ENCODE assay signal across 17 cellular contexts in the genomic region with DNA sequence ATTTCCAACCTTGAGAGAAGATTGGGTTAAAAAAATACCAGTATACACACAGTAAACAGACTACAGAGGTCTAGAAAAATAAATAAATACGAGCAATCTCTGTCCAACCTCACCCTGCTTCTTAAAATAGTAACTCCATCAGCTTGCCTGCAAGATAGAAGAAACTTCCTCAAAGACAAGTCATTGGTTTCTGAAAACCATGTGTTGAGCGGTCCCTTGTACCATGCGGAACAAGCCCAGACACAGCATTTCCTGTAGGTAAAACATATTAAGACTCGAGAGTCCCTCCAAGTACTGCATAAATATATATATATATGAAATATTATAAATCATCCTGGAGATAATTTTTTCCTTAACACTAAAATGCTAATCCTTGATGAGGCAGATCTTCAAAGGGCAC.
DNase-seq lines count a peak whose midpoint lies in the region; ATAC-seq, FAIRE-seq and TF ChIP-seq lines count a peak whose summit lies in the region.
"Had no signal": no experiment of that assay in that cellular context is flagged by ENCODE, and none has a peak within 500 bp of the region (broad histone marks: within the 10 kb centered on the region; RNA-seq: fewer than 3 reads in every experiment).

No MANE protein-coding gene starts in this region.

- no peak overlapping the region for H3K9ac ChIP-seq in GM12878 (ENCODE audit: control insufficient read depth, insufficient read depth, low read length)

- H3K4me2 ChIP-seq in GM12878 (ENCODE audit: control insufficient read depth, insufficient read depth) (no peak overlapping the region), osteoblast (ENCODE audit: insufficient read depth, low read length) (no peak overlapping the region)

- in situ Hi-C loops in GM12878 (cut with MboI): no loop called here

- no peaks in the 10 kb centered on the region for H4K20me1 ChIP-seq in GM12878 (ENCODE audit: control insufficient read depth, insufficient read depth)
- H4K20me1 ChIP-seq in osteoblast (ENCODE audit: insufficient read depth, low read length): no peaks in the 10 kb centered on the region

- intact Hi-C loops in GM12878 (cut with micrococcal nuclease; ENCODE audit: unreplicated experiment): no loop called here

- H3K9me3 ChIP-seq in GM12878 (replicated peaks; ENCODE audit: control insufficient read depth, insufficient read depth, low read length) (no peaks in the 10 kb centered on the region), osteoblast (ENCODE audit: low read depth, low read length) (peaks cover 3% of the 10 kb centered on the region)

- H2AFZ ChIP-seq in GM12878 (ENCODE audit: control insufficient read depth, low read depth, low read length) (no peak overlapping the region; the same call in 1 of the 2 replicates), osteoblast (ENCODE audit: low read length) (no peak overlapping the region)

- no TSS peak for BruUV-seq in GM12878 (replicated peaks; lab: Mats Ljungman, UMichigan)

- DNase-seq in GM12878 (ENCODE audit: low read depth, low spot score) (no peak), epidermal melanocyte (ENCODE audit: insufficient read length, low spot score) (no peak), cortex of kidney (lab: John Stamatoyannopoulos, UW) (no peak), NCI-H748 (lab: John Stamatoyannopoulos, UW; ENCODE audit: unreplicated experiment) (no peak), osteoblast (ENCODE audit: insufficient read length, low spot score, missing footprints) (no peak)
- DNase-seq: activated naive CD8-positive, alpha-beta T cell treated with anti-CD3 and anti-CD28 coated beads, Interleukin-2, amount 50 U/mL, for 24 hours; DMS79 treated with DMSO at 0.1 percent for 48 hours; H9; NCI-H2029; NCI-H446 treated with DMSO at 0.1 percent for 48 hours; posterior cingulate gyrus; stimulated activated CD4-positive, alpha-beta T cell treated with anti-CD3 and anti-CD28 coated beads, Interleukin-2, amount 100 ng/mL, for 24 hours had no signal

- POLR2A ChIA-PET in GM12878 (lab: Charles Lee): no interaction called here

- no peak for TF ChIP-seq RAD21 in GM12878 (IDR thresholded peaks at IDR 0.05; ENCODE audit: insufficient read depth, low read depth, low read length)

- no peaks in the 10 kb centered on the region for H3K36me3 ChIP-seq in GM12878 (ENCODE audit: control insufficient read depth in 2 of 2, insufficient read depth in 2 of 2, low read length in 1 of 2)
- no peaks in the 10 kb centered on the region for H3K36me3 ChIP-seq in osteoblast (ENCODE audit: insufficient read depth, low read length)

- RAD21 ChIA-PET in GM12878 (lab: Charles Lee; ENCODE audit: unreplicated experiment): interaction anchor here (1.0 kb wide), 1 partner anchor 14 kb away, joined by 4 read pairs; no protein-coding TSS in a partner anchor

- peak; percentile 61 for ATAC-seq in GM18861 (IDR thresholded peaks at IDR 0.05; ENCODE audit: unreplicated experiment)
- ATAC-seq in GM21619 (IDR thresholded peaks at IDR 0.05; ENCODE audit: unreplicated experiment): peak; percentile 55
- peak; percentile 52 for ATAC-seq in HG03342 (IDR thresholded peaks at IDR 0.05; ENCODE audit: unreplicated experiment)
- ATAC-seq in GM12878: peak; percentile 60; the same call in 2 of the 3 replicates
- ATAC-seq: activated naive CD8-positive, alpha-beta T cell treated with anti-CD3 and anti-CD28 coated beads, Interleukin-2, amount 50 U/mL, for 24 hours; esophagus mucosa had no signal

- no peak for FAIRE-seq in GM12878 (lab: Jason Lieb, UNC)

- no peak for TF ChIP-seq CTCF in GM12878 (IDR thresholded peaks at IDR 0.05 in 2 of 3, conservative IDR thresholded peaks at IDR 0.05 in 1 of 3; ENCODE audit: control insufficient read depth in 2 of 3, extremely low read depth in 1 of 3, insufficient read depth in 1 of 3, low read depth in 3 of 3, low read length in 3 of 3)
- no peak for TF ChIP-seq CTCF in osteoblast (IDR thresholded peaks at IDR 0.05; ENCODE audit: extremely low read depth, low read depth, low read length)

- no peak overlapping the region for H3K4me3 ChIP-seq in GM12878
- H3K4me3 ChIP-seq in osteoblast (ENCODE audit: insufficient read depth, low read length): no peak overlapping the region
- H3K4me3 ChIP-seq: lung had no signal

- no peaks in the 10 kb centered on the region for H3K79me2 ChIP-seq in GM12878 (ENCODE audit: control insufficient read depth, insufficient read depth, low read length)
- no peaks in the 10 kb centered on the region for H3K79me2 ChIP-seq in osteoblast (ENCODE audit: insufficient read depth, low read length)

- TF ChIP-seq POLR2A in GM12878 (IDR thresholded peaks at IDR 0.05; ENCODE audit: low read depth, low read length): no peak

- WGBS in GM12878 (ENCODE audit: insufficient coverage, insufficient replicate concordance, low lambda C conversion rate, missing lambda C conversion rate): 24% methylated on average over 4 of the region's 4 CpGs

- H3K4me1 ChIP-seq in GM12878 (ENCODE audit: control insufficient read depth, insufficient read depth, low read length): no peaks in the 10 kb centered on the region
- no peaks in the 10 kb centered on the region for H3K4me1 ChIP-seq in osteoblast (ENCODE audit: insufficient read depth, low read length)

- H3K27me3 ChIP-seq in GM12878 (replicated peaks in 1 of 2; ENCODE audit: control insufficient read depth in 2 of 2, insufficient read depth in 2 of 2, low read length in 1 of 2) (no peaks in the 10 kb centered on the region), osteoblast (ENCODE audit: insufficient read depth, low read length) (no peaks in the 10 kb centered on the region)

- CTCF ChIA-PET in GM12878 (lab: Yijun Ruan, JAX): interaction anchor here (0.6 kb wide), 1 partner anchor 543 kb away, joined by 3 read pairs; no protein-coding TSS in a partner anchor

- H3K27ac ChIP-seq in GM12878 (ENCODE audit: control insufficient read depth, insufficient read depth) (no peak overlapping the region), osteoblast (ENCODE audit: low read depth, low read length) (no peak overlapping the region)

- SMC1A ChIA-PET in GM12878 (lab: Charles Lee; ENCODE audit: uncharacterized antibody, unreplicated experiment): interaction anchor here (1.0 kb wide), 1 partner anchor 72 kb away, joined by 3 read pairs; no protein-coding TSS in a partner anchor

- no peak for TF ChIP-seq EP300 in GM12878 (IDR thresholded peaks at IDR 0.05; ENCODE audit: borderline replicate concordance in 1 of 2, control insufficient read depth in 1 of 2, low read depth in 2 of 2, low read length in 2 of 2)

TF ChIP-seq in GM12878, 131 proteins besides CTCF, POLR2A, EP300 and RAD21 (continues in another document):
- TF ChIP-seq ZNF274 (IDR thresholded peaks at IDR 0.05; ENCODE audit: insufficient read depth, insufficient read length): no peak
- TF ChIP-seq, protein P1, sequence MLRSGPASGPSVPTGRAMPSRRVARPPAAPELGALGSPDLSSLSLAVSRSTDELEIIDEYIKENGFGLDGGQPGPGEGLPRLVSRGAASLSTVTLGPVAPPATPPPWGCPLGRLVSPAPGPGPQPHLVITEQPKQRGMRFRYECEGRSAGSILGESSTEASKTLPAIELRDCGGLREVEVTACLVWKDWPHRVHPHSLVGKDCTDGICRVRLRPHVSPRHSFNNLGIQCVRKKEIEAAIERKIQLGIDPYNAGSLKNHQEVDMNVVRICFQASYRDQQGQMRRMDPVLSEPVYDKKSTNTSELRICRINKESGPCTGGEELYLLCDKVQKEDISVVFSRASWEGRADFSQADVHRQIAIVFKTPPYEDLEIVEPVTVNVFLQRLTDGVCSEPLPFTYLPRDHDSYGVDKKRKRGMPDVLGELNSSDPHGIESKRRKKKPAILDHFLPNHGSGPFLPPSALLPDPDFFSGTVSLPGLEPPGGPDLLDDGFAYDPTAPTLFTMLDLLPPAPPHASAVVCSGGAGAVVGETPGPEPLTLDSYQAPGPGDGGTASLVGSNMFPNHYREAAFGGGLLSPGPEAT (IDR thresholded peaks at IDR 0.05; ENCODE audit: low read depth): no peak
- TF ChIP-seq ETV6 (conservative IDR thresholded peaks at IDR 0.05 in 1 of 2, IDR thresholded peaks at IDR 0.05 in 1 of 2; ENCODE audit: borderline replicate concordance in 1 of 2, low read depth in 1 of 2): no peak
- TF ChIP-seq SP1 (IDR thresholded peaks at IDR 0.05; ENCODE audit: low read depth, low read length): no peak
- TF ChIP-seq TARDBP (IDR thresholded peaks at IDR 0.05; ENCODE audit: borderline replicate concordance): no peak
- TF ChIP-seq BCL11A (IDR thresholded peaks at IDR 0.05; ENCODE audit: low read depth, low read length): no peak
- TF ChIP-seq, protein P2, sequence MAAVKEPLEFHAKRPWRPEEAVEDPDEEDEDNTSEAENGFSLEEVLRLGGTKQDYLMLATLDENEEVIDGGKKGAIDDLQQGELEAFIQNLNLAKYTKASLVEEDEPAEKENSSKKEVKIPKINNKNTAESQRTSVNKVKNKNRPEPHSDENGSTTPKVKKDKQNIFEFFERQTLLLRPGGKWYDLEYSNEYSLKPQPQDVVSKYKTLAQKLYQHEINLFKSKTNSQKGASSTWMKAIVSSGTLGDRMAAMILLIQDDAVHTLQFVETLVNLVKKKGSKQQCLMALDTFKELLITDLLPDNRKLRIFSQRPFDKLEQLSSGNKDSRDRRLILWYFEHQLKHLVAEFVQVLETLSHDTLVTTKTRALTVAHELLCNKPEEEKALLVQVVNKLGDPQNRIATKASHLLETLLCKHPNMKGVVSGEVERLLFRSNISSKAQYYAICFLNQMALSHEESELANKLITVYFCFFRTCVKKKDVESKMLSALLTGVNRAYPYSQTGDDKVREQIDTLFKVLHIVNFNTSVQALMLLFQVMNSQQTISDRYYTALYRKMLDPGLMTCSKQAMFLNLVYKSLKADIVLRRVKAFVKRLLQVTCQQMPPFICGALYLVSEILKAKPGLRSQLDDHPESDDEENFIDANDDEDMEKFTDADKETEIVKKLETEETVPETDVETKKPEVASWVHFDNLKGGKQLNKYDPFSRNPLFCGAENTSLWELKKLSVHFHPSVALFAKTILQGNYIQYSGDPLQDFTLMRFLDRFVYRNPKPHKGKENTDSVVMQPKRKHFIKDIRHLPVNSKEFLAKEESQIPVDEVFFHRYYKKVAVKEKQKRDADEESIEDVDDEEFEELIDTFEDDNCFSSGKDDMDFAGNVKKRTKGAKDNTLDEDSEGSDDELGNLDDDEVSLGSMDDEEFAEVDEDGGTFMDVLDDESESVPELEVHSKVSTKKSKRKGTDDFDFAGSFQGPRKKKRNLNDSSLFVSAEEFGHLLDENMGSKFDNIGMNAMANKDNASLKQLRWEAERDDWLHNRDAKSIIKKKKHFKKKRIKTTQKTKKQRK (IDR thresholded peaks at IDR 0.05; ENCODE audit: low read depth, low read length): no peak
- TF ChIP-seq ZNF622 (IDR thresholded peaks at IDR 0.05): no peak
- TF ChIP-seq KAT2A (conservative IDR thresholded peaks at IDR 0.05; ENCODE audit: control insufficient read depth, low read depth, low read length): no peak
- TF ChIP-seq SREBF2 (IDR thresholded peaks at IDR 0.05; ENCODE audit: low read length): no peak
- no peak for TF ChIP-seq RB1 (IDR thresholded peaks at IDR 0.05; ENCODE audit: borderline replicate concordance)
- TF ChIP-seq CBFB (IDR thresholded peaks at IDR 0.05; ENCODE audit: low read depth): no peak
